ENCODE assay signal across 4 cellular contexts in the genomic region with DNA sequence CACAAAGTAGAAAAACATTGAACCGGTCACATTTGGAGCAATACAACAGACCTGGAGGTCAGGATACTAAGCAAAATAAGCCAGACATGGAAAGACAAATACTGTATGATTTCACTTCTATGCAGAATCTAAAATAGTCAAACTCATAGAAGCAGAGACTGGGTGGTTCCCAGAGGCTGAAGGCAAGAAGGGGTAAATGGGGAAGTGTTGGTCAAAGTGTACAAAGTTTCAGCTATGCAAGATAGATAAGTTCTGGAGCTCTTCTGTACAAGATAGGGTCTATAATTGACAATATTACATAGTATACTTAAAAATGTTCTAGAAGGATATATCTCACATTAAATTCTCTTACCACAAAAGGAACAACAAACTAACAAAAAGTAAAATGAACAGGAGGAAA.
TF ChIP-seq lines count a peak whose summit lies in the region.

No MANE protein-coding gene starts in this region.

TF ChIP-seq in liver, 16 proteins besides CTCF, POLR2A, EP300 and RAD21 (continued from another document):
- no peak for TF ChIP-seq FOXA2 (IDR thresholded peaks at IDR 0.05)
- TF ChIP-seq HNF4A (conservative IDR thresholded peaks at IDR 0.05), result peak; percentile 14 to 22
- TF ChIP-seq, protein P1, sequence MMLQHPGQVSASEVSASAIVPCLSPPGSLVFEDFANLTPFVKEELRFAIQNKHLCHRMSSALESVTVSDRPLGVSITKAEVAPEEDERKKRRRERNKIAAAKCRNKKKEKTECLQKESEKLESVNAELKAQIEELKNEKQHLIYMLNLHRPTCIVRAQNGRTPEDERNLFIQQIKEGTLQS (IDR thresholded peaks at IDR 0.05), result no peak

TF ChIP-seq in HepG2, 621 proteins besides CTCF, POLR2A, EP300 and RAD21 (continued from another document):
- no peak for TF ChIP-seq KDM5A (IDR thresholded peaks at IDR 0.05; ENCODE audit: borderline replicate concordance, low read length)

TF ChIP-seq in GM12878, 131 proteins besides CTCF, POLR2A, EP300 and RAD21:
- no peak for TF ChIP-seq TBL1XR1 (IDR thresholded peaks at IDR 0.05; ENCODE audit: low read depth, low read length)
- no peak for TF ChIP-seq KAT2A (conservative IDR thresholded peaks at IDR 0.05; ENCODE audit: control insufficient read depth, low read depth, low read length)
- TF ChIP-seq SPI1 (IDR thresholded peaks at IDR 0.05; ENCODE audit: borderline replicate concordance, insufficient read depth, low read depth, low read length), result peak; percentile 51; the same call in 1 of the 2 replicates
- TF ChIP-seq NFYA (IDR thresholded peaks at IDR 0.05; ENCODE audit: borderline replicate concordance, low read depth, low read length), result no peak
- TF ChIP-seq BCL11A (IDR thresholded peaks at IDR 0.05; ENCODE audit: low read depth, low read length), result no peak
- TF ChIP-seq CHD1 (IDR thresholded peaks at IDR 0.05; ENCODE audit: low read depth, low read length), result no peak
- TF ChIP-seq MEF2B (IDR thresholded peaks at IDR 0.05; ENCODE audit: partially characterized antibody, poor library complexity, severe bottlenecking), result no peak
- TF ChIP-seq RAD51 (IDR thresholded peaks at IDR 0.05), result no peak
- TF ChIP-seq, protein P2, sequence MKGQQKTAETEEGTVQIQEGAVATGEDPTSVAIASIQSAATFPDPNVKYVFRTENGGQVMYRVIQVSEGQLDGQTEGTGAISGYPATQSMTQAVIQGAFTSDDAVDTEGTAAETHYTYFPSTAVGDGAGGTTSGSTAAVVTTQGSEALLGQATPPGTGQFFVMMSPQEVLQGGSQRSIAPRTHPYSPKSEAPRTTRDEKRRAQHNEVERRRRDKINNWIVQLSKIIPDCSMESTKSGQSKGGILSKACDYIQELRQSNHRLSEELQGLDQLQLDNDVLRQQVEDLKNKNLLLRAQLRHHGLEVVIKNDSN (IDR thresholded peaks at IDR 0.05; ENCODE audit: borderline replicate concordance, extremely low read length, insufficient read depth, low read depth, low read length), result no peak

TF ChIP-seq in WTC11, 78 proteins besides CTCF, POLR2A, EP300 and RAD21 (continued from another document):
- TF ChIP-seq, protein P3, sequence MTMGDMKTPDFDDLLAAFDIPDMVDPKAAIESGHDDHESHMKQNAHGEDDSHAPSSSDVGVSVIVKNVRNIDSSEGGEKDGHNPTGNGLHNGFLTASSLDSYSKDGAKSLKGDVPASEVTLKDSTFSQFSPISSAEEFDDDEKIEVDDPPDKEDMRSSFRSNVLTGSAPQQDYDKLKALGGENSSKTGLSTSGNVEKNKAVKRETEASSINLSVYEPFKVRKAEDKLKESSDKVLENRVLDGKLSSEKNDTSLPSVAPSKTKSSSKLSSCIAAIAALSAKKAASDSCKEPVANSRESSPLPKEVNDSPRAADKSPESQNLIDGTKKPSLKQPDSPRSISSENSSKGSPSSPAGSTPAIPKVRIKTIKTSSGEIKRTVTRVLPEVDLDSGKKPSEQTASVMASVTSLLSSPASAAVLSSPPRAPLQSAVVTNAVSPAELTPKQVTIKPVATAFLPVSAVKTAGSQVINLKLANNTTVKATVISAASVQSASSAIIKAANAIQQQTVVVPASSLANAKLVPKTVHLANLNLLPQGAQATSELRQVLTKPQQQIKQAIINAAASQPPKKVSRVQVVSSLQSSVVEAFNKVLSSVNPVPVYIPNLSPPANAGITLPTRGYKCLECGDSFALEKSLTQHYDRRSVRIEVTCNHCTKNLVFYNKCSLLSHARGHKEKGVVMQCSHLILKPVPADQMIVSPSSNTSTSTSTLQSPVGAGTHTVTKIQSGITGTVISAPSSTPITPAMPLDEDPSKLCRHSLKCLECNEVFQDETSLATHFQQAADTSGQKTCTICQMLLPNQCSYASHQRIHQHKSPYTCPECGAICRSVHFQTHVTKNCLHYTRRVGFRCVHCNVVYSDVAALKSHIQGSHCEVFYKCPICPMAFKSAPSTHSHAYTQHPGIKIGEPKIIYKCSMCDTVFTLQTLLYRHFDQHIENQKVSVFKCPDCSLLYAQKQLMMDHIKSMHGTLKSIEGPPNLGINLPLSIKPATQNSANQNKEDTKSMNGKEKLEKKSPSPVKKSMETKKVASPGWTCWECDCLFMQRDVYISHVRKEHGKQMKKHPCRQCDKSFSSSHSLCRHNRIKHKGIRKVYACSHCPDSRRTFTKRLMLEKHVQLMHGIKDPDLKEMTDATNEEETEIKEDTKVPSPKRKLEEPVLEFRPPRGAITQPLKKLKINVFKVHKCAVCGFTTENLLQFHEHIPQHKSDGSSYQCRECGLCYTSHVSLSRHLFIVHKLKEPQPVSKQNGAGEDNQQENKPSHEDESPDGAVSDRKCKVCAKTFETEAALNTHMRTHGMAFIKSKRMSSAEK (CRISPR knock-in tag; IDR thresholded peaks at IDR 0.05; ENCODE audit: borderline replicate concordance), result no peak
